ENCODE assay signal across 20 cellular contexts in the genomic region with DNA sequence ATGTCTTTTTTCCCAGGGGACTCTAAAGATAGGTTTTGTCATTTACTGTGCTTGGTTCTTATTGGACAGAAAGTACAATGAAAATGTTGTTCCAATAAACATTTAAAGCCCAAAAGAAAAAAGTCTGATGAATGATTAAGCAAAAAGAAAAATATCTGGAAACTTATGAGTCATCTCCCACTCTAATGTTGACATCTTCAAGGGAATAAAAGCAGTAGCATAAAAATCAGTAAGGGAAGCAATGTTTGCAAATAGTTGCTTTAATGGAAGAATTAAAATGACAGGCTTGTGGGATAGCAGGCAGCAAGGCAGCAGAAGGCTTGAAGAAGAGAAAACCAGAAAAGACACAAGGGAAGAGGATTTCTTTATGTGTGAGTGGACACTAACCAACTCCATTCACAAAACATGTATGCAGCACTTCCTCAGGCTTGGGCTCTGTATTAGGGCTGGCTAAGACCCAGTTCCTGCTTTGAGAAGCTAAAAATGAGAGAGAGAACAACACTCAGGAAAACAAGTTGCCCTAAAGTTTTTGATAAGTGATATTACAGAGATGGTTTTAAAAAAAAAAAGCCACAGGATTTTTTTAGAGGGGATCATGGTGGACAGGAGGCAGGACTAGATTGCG.
DNase-seq lines count a peak whose midpoint lies in the region; ATAC-seq and TF ChIP-seq lines count a peak whose summit lies in the region.
"Had no signal": no experiment of that assay in that cellular context is flagged by ENCODE, and none has a peak within 500 bp of the region (broad histone marks: within the 10 kb centered on the region; RNA-seq: fewer than 3 reads in every experiment).

No MANE protein-coding gene starts in this region.

- no peaks in the 10 kb centered on the region for H3K27me3 ChIP-seq in ACC112 (ENCODE audit: insufficient read depth, low read length)
- H3K27me3 ChIP-seq in SK-N-SH (ENCODE audit: insufficient read depth), result no peaks in the 10 kb centered on the region; the same call in 1 of the 2 replicates
- H3K27me3 ChIP-seq: adrenal gland had no signal

- peak overlapping the region; percentile 42; the same call in 1 of the 2 replicates for H3K4me3 ChIP-seq in ACC112 (ENCODE audit: low read depth, low read length)
- H3K4me3 ChIP-seq in cardiac fibroblast (replicated peaks in 1 of 2; ENCODE audit: low read depth in 2 of 2, low read length in 2 of 2), result no peak overlapping the region
- H3K4me3 ChIP-seq in SK-N-SH (ENCODE audit: low read depth in 2 of 2, low read length in 1 of 2), result no peak overlapping the region
- H3K4me3 ChIP-seq: adrenal gland, mucosa of descending colon had no signal

- no peaks in the 10 kb centered on the region for H3K79me2 ChIP-seq in ACC112 (ENCODE audit: control insufficient read depth, insufficient read depth, low read length, unreplicated experiment)
- H3K79me2 ChIP-seq in SK-N-SH (ENCODE audit: insufficient read depth), result no peaks in the 10 kb centered on the region

- no peak overlapping the region for H3K9ac ChIP-seq in SK-N-SH

- peaks cover 24% of the 10 kb centered on the region for H3K4me1 ChIP-seq in ACC112 (ENCODE audit: control insufficient read depth, insufficient read depth, low read length, unreplicated experiment)
- no peaks in the 10 kb centered on the region for H3K4me1 ChIP-seq in SK-N-SH (ENCODE audit: control insufficient read depth in 1 of 2, insufficient read depth in 2 of 2, low read depth in 1 of 2, low read length in 1 of 2)
- H3K4me1 ChIP-seq: adrenal gland had no signal

- no peaks in the 10 kb centered on the region for H4K20me1 ChIP-seq in SK-N-SH (ENCODE audit: insufficient read depth)

- no peak for TF ChIP-seq CTCF in cardiac fibroblast (IDR thresholded peaks at IDR 0.05; ENCODE audit: low read depth, low read length)
- no peak for TF ChIP-seq CTCF in SK-N-SH (IDR thresholded peaks at IDR 0.05)

- DNase-seq in HT-29 (ENCODE audit: low spot score) (peak; percentile 13), cardiac fibroblast (ENCODE audit: low read depth in 2 of 2) (peak; percentile 55 to 72), kidney tubule cell (ENCODE audit: low spot score) (peak; percentile 29), SK-N-SH (no peak)
- DNase-seq: activated CD4-positive, alpha-beta T cell treated with anti-CD3 and anti-CD28 coated beads, Interleukin-2, amount 10 ng/mL, durations not matched to agents 7 days and 5 days; activated CD8-positive, alpha-beta memory T cell treated with anti-CD3 and anti-CD28 coated beads, Interleukin-2, amount 50 U/mL, for 48 hours; activated effector memory CD4-positive, alpha-beta T cell treated with anti-CD3 and anti-CD28 coated beads, Interleukin-2, amount 50 U/mL, for 16 hours; adrenal gland; CD8-positive, alpha-beta T cell; effector memory CD8-positive, alpha-beta T cell; EL; mucosa of descending colon; NCI-H1417; NCI-H524 treated with DMSO at 0.1 percent for 48 hours; T-cell had no signal

- no peak overlapping the region for H3K4me2 ChIP-seq in SK-N-SH

- no peaks in the 10 kb centered on the region for H3K9me3 ChIP-seq in SK-N-SH
- H3K9me3 ChIP-seq: adrenal gland, mucosa of descending colon had no signal

- H3F3A ChIP-seq in SK-N-SH (replicated peaks; ENCODE audit: insufficient read depth), result no peaks in the 10 kb centered on the region

- TF ChIP-seq EP300 in SK-N-SH (IDR thresholded peaks at IDR 0.05; ENCODE audit: borderline replicate concordance in 1 of 2, low read depth in 1 of 2, low read length in 1 of 2), result no peak

- POLR2A ChIA-PET in SK-N-SH (lab: Yijun Ruan, JAX), result no interaction called here

- ATAC-seq in GM21515 (IDR thresholded peaks at IDR 0.05; ENCODE audit: unreplicated experiment), result no peak
- ATAC-seq in HG03097 (IDR thresholded peaks at IDR 0.05; ENCODE audit: low FRiP score, unreplicated experiment), result no peak
- ATAC-seq in HG03139 (IDR thresholded peaks at IDR 0.05; ENCODE audit: unreplicated experiment), result no peak
- ATAC-seq: CD8-positive, alpha-beta T cell; effector memory CD8-positive, alpha-beta T cell; left lobe of liver; mucosa of descending colon; T-cell had no signal

- 16% methylated on average over 1 of the region's 1 CpG for WGBS in SK-N-SH (ENCODE audit: low lambda C conversion rate)

- CTCF ChIA-PET in SK-N-SH (lab: Yijun Ruan, JAX), result no interaction called here

- no peak for TF ChIP-seq RAD21 in SK-N-SH (IDR thresholded peaks at IDR 0.05; ENCODE audit: low read length)

- no peaks in the 10 kb centered on the region for H3K9me2 ChIP-seq in SK-N-SH

- peak overlapping the region; percentile 2 for H2AFZ ChIP-seq in ACC112 (ENCODE audit: low read length, unreplicated experiment)
- H2AFZ ChIP-seq in SK-N-SH (ENCODE audit: low read depth), result no peak overlapping the region

- H3K36me3 ChIP-seq in ACC112 (ENCODE audit: insufficient read depth, low read length) (no peaks in the 10 kb centered on the region), SK-N-SH (replicated peaks in 1 of 2; ENCODE audit: control insufficient read depth in 1 of 2, insufficient read depth in 2 of 2, low read length in 1 of 2) (no peaks in the 10 kb centered on the region)
- H3K36me3 ChIP-seq: adrenal gland had no signal

- H3K27ac ChIP-seq in ACC112 (ENCODE audit: low read depth, low read length) (peak overlapping the region; percentile 83), SK-N-SH (ENCODE audit: low read depth in 2 of 2, low read length in 1 of 2) (no peak overlapping the region)
- H3K27ac ChIP-seq: adrenal gland had no signal

TF ChIP-seq in SK-N-SH, 30 proteins besides CTCF, POLR2A, EP300 and RAD21:
- TF ChIP-seq, protein P1, sequence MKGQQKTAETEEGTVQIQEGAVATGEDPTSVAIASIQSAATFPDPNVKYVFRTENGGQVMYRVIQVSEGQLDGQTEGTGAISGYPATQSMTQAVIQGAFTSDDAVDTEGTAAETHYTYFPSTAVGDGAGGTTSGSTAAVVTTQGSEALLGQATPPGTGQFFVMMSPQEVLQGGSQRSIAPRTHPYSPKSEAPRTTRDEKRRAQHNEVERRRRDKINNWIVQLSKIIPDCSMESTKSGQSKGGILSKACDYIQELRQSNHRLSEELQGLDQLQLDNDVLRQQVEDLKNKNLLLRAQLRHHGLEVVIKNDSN (IDR thresholded peaks at IDR 0.05; ENCODE audit: borderline replicate concordance, low read depth), result no peak
- TF ChIP-seq, protein P2, sequence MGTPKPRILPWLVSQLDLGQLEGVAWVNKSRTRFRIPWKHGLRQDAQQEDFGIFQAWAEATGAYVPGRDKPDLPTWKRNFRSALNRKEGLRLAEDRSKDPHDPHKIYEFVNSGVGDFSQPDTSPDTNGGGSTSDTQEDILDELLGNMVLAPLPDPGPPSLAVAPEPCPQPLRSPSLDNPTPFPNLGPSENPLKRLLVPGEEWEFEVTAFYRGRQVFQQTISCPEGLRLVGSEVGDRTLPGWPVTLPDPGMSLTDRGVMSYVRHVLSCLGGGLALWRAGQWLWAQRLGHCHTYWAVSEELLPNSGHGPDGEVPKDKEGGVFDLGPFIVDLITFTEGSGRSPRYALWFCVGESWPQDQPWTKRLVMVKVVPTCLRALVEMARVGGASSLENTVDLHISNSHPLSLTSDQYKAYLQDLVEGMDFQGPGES (IDR thresholded peaks at IDR 0.05; ENCODE audit: low read depth, low read length), result no peak
- TF ChIP-seq, protein P3, sequence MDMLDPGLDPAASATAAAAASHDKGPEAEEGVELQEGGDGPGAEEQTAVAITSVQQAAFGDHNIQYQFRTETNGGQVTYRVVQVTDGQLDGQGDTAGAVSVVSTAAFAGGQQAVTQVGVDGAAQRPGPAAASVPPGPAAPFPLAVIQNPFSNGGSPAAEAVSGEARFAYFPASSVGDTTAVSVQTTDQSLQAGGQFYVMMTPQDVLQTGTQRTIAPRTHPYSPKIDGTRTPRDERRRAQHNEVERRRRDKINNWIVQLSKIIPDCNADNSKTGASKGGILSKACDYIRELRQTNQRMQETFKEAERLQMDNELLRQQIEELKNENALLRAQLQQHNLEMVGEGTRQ (IDR thresholded peaks at IDR 0.05; ENCODE audit: borderline replicate concordance, low read depth, low read length), result no peak
- TF ChIP-seq CHD2 (IDR thresholded peaks at IDR 0.05; ENCODE audit: low read length, partially characterized antibody) (no peak), FOXM1 (IDR thresholded peaks at IDR 0.05; ENCODE audit: low read depth) (no peak), FOSL2 (IDR thresholded peaks at IDR 0.05; ENCODE audit: borderline replicate concordance, low read depth) (no peak), FOXJ3 (CRISPR knock-in tag; IDR thresholded peaks at IDR 0.05) (no peak), GABPA (IDR thresholded peaks at IDR 0.05; ENCODE audit: low read depth) (no peak), ELF1 (IDR thresholded peaks at IDR 0.05) (no peak), SIN3A (IDR thresholded peaks at IDR 0.05; ENCODE audit: borderline replicate concordance, low read depth, low read length) (no peak), YY1 (IDR thresholded peaks at IDR 0.05; ENCODE audit: low read depth) (no peak), TCF12 (IDR thresholded peaks at IDR 0.05) (no peak), GATA2 (CRISPR knock-in tag; IDR thresholded peaks at IDR 0.05) (no peak)
- TF ChIP-seq, protein P4, sequence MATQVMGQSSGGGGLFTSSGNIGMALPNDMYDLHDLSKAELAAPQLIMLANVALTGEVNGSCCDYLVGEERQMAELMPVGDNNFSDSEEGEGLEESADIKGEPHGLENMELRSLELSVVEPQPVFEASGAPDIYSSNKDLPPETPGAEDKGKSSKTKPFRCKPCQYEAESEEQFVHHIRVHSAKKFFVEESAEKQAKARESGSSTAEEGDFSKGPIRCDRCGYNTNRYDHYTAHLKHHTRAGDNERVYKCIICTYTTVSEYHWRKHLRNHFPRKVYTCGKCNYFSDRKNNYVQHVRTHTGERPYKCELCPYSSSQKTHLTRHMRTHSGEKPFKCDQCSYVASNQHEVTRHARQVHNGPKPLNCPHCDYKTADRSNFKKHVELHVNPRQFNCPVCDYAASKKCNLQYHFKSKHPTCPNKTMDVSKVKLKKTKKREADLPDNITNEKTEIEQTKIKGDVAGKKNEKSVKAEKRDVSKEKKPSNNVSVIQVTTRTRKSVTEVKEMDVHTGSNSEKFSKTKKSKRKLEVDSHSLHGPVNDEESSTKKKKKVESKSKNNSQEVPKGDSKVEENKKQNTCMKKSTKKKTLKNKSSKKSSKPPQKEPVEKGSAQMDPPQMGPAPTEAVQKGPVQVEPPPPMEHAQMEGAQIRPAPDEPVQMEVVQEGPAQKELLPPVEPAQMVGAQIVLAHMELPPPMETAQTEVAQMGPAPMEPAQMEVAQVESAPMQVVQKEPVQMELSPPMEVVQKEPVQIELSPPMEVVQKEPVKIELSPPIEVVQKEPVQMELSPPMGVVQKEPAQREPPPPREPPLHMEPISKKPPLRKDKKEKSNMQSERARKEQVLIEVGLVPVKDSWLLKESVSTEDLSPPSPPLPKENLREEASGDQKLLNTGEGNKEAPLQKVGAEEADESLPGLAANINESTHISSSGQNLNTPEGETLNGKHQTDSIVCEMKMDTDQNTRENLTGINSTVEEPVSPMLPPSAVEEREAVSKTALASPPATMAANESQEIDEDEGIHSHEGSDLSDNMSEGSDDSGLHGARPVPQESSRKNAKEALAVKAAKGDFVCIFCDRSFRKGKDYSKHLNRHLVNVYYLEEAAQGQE (IDR thresholded peaks at IDR 0.05; ENCODE audit: low read depth, low read length), result no peak
